Comparison of ENCODE assay signal across 15 cellular contexts in the genomic region with DNA sequence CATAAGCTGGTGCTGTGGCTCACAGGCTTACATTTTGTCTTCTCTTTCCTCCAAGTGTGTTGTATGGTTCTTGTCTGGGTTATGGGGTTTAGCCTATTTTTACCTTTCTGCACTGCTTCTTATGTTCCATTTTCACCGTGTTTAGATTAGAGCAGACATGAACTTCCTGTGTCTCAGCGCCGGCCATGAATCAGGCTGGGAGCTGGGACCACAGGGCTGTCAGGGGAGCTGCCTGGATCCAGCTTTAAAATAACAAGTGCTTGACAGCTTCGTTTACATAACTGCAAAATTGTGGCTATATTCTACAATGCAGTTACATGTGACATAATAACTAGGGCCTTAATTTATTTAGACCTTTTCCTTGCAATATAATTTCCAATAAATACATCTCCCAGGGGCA.
DNase-seq lines count a peak whose midpoint lies in the region; ATAC-seq and TF ChIP-seq lines count a peak whose summit lies in the region.
"Had no signal": no experiment of that assay in that cellular context is flagged by ENCODE, and none has a peak within 500 bp of the region (broad histone marks: within the 10 kb centered on the region; RNA-seq: fewer than 3 reads in every experiment).

No MANE protein-coding gene starts in this region.

- no peak overlapping the region for H3K27ac Mint-ChIP-seq in stimulated activated naive CD8-positive, alpha-beta T cell treated with anti-CD3 and anti-CD28 coated beads, Interleukin-15, amount 100 ng/mL, for 72 hours
- H3K27ac Mint-ChIP-seq: activated T-helper 17 cell treated with anti-CD3 and anti-CD28 coated beads, Interleukin-2, amount 50 U/mL, for 72 hours; dendritic cell treated with granulocyte-macrophage colony-stimulating factor and Interleukin-4, amounts not matched to agents 40 ng/mL and 50 ng/mL, for 4 days; WTC11 had no signal

- TF ChIP-seq CTCF in AG10803 (conservative IDR thresholded peaks at IDR 0.05; ENCODE audit: low read length), result no peak

- DNase-seq in AG10803 (ENCODE audit: low read depth) (peak; percentile 52), MV-4-11 (lab: John Stamatoyannopoulos, UW) (peak; percentile 10), dermis blood vessel endothelial cell (peak; percentile 67), non-pigmented ciliary epithelial cell (ENCODE audit: low read depth) (peak; percentile 73)
- no peak for DNase-seq in stimulated activated naive CD8-positive, alpha-beta T cell treated with anti-CD3 and anti-CD28 coated beads, Interleukin-15, Interleukin-2, amounts not matched to agents 100 U/mL and 50 U/mL, for 24 hours
- DNase-seq in stimulated activated naive CD8-positive, alpha-beta T cell treated with anti-CD3 and anti-CD28 coated beads, Interleukin-15, amount 100 ng/mL, for 72 hours, result no peak
- DNase-seq: head of caudate nucleus, NCI-H345, upper lobe of right lung had no signal

- H3K4me1 Mint-ChIP-seq in stimulated activated naive CD8-positive, alpha-beta T cell treated with anti-CD3 and anti-CD28 coated beads, Interleukin-15, amount 100 ng/mL, for 72 hours, result no peaks in the 10 kb centered on the region
- H3K4me1 Mint-ChIP-seq: activated T-helper 17 cell treated with anti-CD3 and anti-CD28 coated beads, Interleukin-2, amount 50 U/mL, for 72 hours had no signal

- H3K9me3 Mint-ChIP-seq in stimulated activated naive CD8-positive, alpha-beta T cell treated with anti-CD3 and anti-CD28 coated beads, Interleukin-15, amount 100 ng/mL, for 72 hours, result peaks cover 0 to 7% of the 10 kb centered on the region in 2 donors
- H3K9me3 Mint-ChIP-seq: activated T-helper 17 cell treated with anti-CD3 and anti-CD28 coated beads, Interleukin-2, amount 50 U/mL, for 72 hours; dendritic cell treated with granulocyte-macrophage colony-stimulating factor and Interleukin-4, amounts not matched to agents 40 ng/mL and 50 ng/mL, for 4 days had no signal

- no peak for ATAC-seq in activated CD4-positive, CD25-positive, alpha-beta regulatory T cell treated with anti-CD3 and anti-CD28 coated beads, Interleukin-2, amount 50 U/mL, for 24 hours
- ATAC-seq in stimulated activated naive CD8-positive, alpha-beta T cell treated with anti-CD3 and anti-CD28 coated beads, Interleukin-15, Interleukin-2, amounts not matched to agents 100 U/mL and 50 U/mL, for 24 hours, result no peak
- no peak for ATAC-seq in HG03432 (IDR thresholded peaks at IDR 0.05; ENCODE audit: unreplicated experiment)
- no peak for ATAC-seq in stimulated activated naive CD8-positive, alpha-beta T cell treated with anti-CD3 and anti-CD28 coated beads, Interleukin-15, amount 100 ng/mL, for 72 hours
- ATAC-seq: activated T-helper 17 cell treated with anti-CD3 and anti-CD28 coated beads, Interleukin-2, amount 50 U/mL, for 72 hours; WTC11 had no signal

- H3K27me3 Mint-ChIP-seq in stimulated activated naive CD8-positive, alpha-beta T cell treated with anti-CD3 and anti-CD28 coated beads, Interleukin-15, amount 100 ng/mL, for 72 hours, result no peaks in the 10 kb centered on the region
- H3K27me3 Mint-ChIP-seq: activated T-helper 17 cell treated with anti-CD3 and anti-CD28 coated beads, Interleukin-2, amount 50 U/mL, for 72 hours; dendritic cell treated with granulocyte-macrophage colony-stimulating factor and Interleukin-4, amounts not matched to agents 40 ng/mL and 50 ng/mL, for 4 days had no signal

- no peak overlapping the region for H3K4me3 Mint-ChIP-seq in stimulated activated naive CD8-positive, alpha-beta T cell treated with anti-CD3 and anti-CD28 coated beads, Interleukin-15, amount 100 ng/mL, for 72 hours
- H3K4me3 Mint-ChIP-seq: activated T-helper 17 cell treated with anti-CD3 and anti-CD28 coated beads, Interleukin-2, amount 50 U/mL, for 72 hours; dendritic cell treated with granulocyte-macrophage colony-stimulating factor and Interleukin-4, amounts not matched to agents 40 ng/mL and 50 ng/mL, for 4 days; WTC11 had no signal

- H3K4me3 ChIP-seq in AG10803 (ENCODE audit: low read length), result peak overlapping the region; percentile 2; the same call in 1 of the 2 replicates
- H3K4me3 ChIP-seq: HAP-1, upper lobe of right lung had no signal

Comparison
In these comparisons a context has a peak if more than half of its experiments do, and no peak if none do; other contexts are left out.
1. DNase-seq: peak in AG10803 (single experiment), MV-4-11 (single experiment), dermis blood vessel endothelial cell (single experiment) and non-pigmented ciliary epithelial cell (single experiment); none in stimulated activated naive CD8-positive, alpha-beta T cell treated with anti-CD3 and anti-CD28 coated beads, Interleukin-15, Interleukin-2, amounts not matched to agents 100 U/mL and 50 U/mL, for 24 hours (single experiment) and stimulated activated naive CD8-positive, alpha-beta T cell treated with anti-CD3 and anti-CD28 coated beads, Interleukin-15, amount 100 ng/mL, for 72 hours (0 of 2).